ENCODE assay signal across 19 cellular contexts in genomic region chr16:87150359-87151280, GRCh38.
"Had no signal": no experiment of that assay in that cellular context is flagged by ENCODE, and none has a peak within 500 bp of the region (broad histone marks: within the 10 kb centered on the region; RNA-seq: fewer than 3 reads in every experiment).

No MANE protein-coding gene starts in this region.

- H3K9me3 ChIP-seq: pancreas, right lobe of liver had no signal

- H3K4me3 ChIP-seq: coronary artery, pancreas, right lobe of liver had no signal

- H3K27me3 ChIP-seq: pancreas, right lobe of liver had no signal

- H3K9me3 Mint-ChIP-seq: stimulated activated effector memory CD8-positive, alpha-beta T cell treated with anti-CD3 and anti-CD28 coated beads, Interleukin-12 subunit alpha, Interleukin-12 subunit beta, amount 100 ng/mL, for 72 hours had no signal

- H3K27ac Mint-ChIP-seq: activated CD4-positive, alpha-beta memory T cell treated with anti-CD3 and anti-CD28 coated beads for 36 hours; activated naive CD8-positive, alpha-beta T cell; activated T-helper 1 cell treated with anti-CD3 and anti-CD28 coated beads, Interleukin-12 subunit alpha, Interleukin-12 subunit beta, Interleukin-2, Interleukin-4 antibody, amounts not matched to agents 30 ng/mL and 10 ng/mL and 1 ng/mL, durations not matched to agents 14 hours and 24 hours and 36 hours; immature natural killer cell; stimulated activated effector memory CD8-positive, alpha-beta T cell treated with anti-CD3 and anti-CD28 coated beads, Interleukin-12 subunit alpha, Interleukin-12 subunit beta, amount 100 ng/mL, for 72 hours had no signal

- H3K36me3 ChIP-seq: pancreas, right lobe of liver had no signal

- H3K4me1 ChIP-seq: pancreas, right lobe of liver had no signal

- DNase-seq: activated CD4-positive, alpha-beta memory T cell treated with anti-CD3 and anti-CD28 coated beads for 36 hours; activated CD4-positive, alpha-beta T cell treated with anti-CD3 and anti-CD28 coated beads for 4 hours; activated T-cell treated with anti-CD3 and anti-CD28 coated beads for 4 hours; amniotic stem cell; central memory CD4-positive, alpha-beta T cell; effector CD4-positive, alpha-beta T cell; immature natural killer cell; left ventricle myocardium superior; small intestine; stimulated activated CD4-positive, alpha-beta T cell treated with anti-CD3 and anti-CD28 coated beads, Interleukin-4, amount 100 ng/mL, for 1 hour had no signal

- H3K4me3 Mint-ChIP-seq: activated CD4-positive, alpha-beta memory T cell treated with anti-CD3 and anti-CD28 coated beads for 36 hours; activated naive CD8-positive, alpha-beta T cell; activated T-helper 1 cell treated with anti-CD3 and anti-CD28 coated beads, Interleukin-12 subunit alpha, Interleukin-12 subunit beta, Interleukin-2, Interleukin-4 antibody, amounts not matched to agents 30 ng/mL and 10 ng/mL and 1 ng/mL, durations not matched to agents 14 hours and 24 hours and 36 hours; brain; immature natural killer cell; neural crest cell; stimulated activated effector memory CD8-positive, alpha-beta T cell treated with anti-CD3 and anti-CD28 coated beads, Interleukin-12 subunit alpha, Interleukin-12 subunit beta, amount 100 ng/mL, for 72 hours had no signal

- H3K27ac ChIP-seq: coronary artery, pancreas, right lobe of liver had no signal

- H3K36me3 Mint-ChIP-seq: activated CD4-positive, alpha-beta memory T cell treated with anti-CD3 and anti-CD28 coated beads for 36 hours; immature natural killer cell; stimulated activated effector memory CD8-positive, alpha-beta T cell treated with anti-CD3 and anti-CD28 coated beads, Interleukin-12 subunit alpha, Interleukin-12 subunit beta, amount 100 ng/mL, for 72 hours had no signal

- ATAC-seq: esophagus mucosa; left ventricle myocardium superior; pancreas; stimulated activated effector memory CD8-positive, alpha-beta T cell treated with anti-CD3 and anti-CD28 coated beads, Interleukin-12 subunit alpha, Interleukin-12 subunit beta, amount 100 ng/mL, for 72 hours had no signal

- H3K4me1 Mint-ChIP-seq: immature natural killer cell; neural crest cell; stimulated activated effector memory CD8-positive, alpha-beta T cell treated with anti-CD3 and anti-CD28 coated beads, Interleukin-12 subunit alpha, Interleukin-12 subunit beta, amount 100 ng/mL, for 72 hours had no signal
